In the genomic region with DNA sequence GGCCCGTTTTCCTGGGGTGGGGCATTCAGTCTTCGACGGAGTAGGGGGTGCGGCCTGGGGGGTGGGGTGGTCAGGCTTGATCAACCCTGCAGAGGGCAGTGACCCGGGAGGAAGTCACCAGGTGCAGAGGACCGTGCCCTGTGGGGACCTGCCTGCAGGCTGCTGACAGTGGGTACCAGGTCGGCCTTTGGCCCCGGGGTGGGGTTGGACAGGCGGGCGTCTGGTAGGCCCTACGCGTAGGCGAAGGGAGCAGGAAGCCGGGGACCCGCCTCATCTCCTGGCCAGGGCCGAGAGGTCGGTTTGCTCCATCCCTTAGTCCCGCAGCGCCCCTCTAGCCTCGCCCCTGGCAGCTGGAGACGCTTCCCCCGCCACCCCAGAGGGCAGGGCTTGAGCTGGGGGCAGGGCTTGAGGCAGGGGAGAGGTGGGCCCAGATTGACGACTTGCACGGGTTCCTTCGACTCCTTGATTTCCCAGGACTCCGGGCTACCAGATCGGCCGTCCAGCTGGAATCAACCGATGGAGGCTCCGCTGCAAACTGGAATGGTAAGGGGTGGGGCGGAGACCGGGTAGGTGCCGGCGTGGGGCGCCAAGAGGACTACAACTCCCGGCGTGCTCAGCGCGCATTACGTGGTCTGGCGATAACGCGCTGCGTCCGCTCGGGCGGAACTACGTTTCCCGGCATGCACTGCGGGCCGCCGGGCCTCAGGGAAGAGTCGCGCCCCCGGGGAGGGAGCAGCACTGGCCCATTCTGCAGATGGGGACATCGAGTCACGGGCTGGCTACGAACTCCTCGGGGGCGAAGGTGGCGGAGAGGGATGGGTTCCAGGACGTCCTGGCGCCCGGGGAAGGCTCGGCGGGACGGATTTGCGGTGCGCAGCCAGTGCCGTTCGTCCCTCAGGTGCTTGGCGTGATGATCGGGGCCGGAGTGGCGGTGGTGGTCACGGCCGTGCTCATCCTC, we compare ENCODE assay signal across 1 cellular context.
A peak's percentile ranks its signal among the peaks of the same experiment; 100 is the strongest.
TF ChIP-seq lines count a peak whose summit lies in the region.

PNPLA6 (plus strand) TSS at position 683 of the 958 bp plus-strand sequence; CDS start at position 755, 72 bp downstream.

TF ChIP-seq in HepG2, 621 proteins besides CTCF, POLR2A, EP300 and RAD21 (continued from another document and continues in another):
- no peak for TF ChIP-seq KAT7 (CRISPR knock-in tag; IDR thresholded peaks at IDR 0.05; ENCODE audit: borderline replicate concordance)
- TF ChIP-seq ONECUT2 (CRISPR knock-in tag; IDR thresholded peaks at IDR 0.05): no peak
- TF ChIP-seq GABPA (IDR thresholded peaks at IDR 0.05; ENCODE audit: low read depth, low read length): peak; percentile 60
- peak; percentile 87 for TF ChIP-seq GABPA (CRISPR knock-in tag; IDR thresholded peaks at IDR 0.05; ENCODE audit: low read depth)
- no peak; the same call in 1 of the 2 replicates for TF ChIP-seq ZNF770 (CRISPR knock-in tag; IDR thresholded peaks at IDR 0.05)
- no peak for TF ChIP-seq SCMH1 (CRISPR knock-in tag; IDR thresholded peaks at IDR 0.05; ENCODE audit: borderline replicate concordance)
- TF ChIP-seq ZNF383 (CRISPR knock-in tag; IDR thresholded peaks at IDR 0.05; ENCODE audit: borderline replicate concordance): peak; percentile 39; the same call in 1 of the 2 replicates
- no peak for TF ChIP-seq JUNB (CRISPR knock-in tag; IDR thresholded peaks at IDR 0.05; ENCODE audit: borderline replicate concordance)
- peak; percentile 74; the same call in 1 of the 2 replicates for TF ChIP-seq RCOR2 (CRISPR knock-in tag; IDR thresholded peaks at IDR 0.05)
- no peak for TF ChIP-seq ZBTB40 (IDR thresholded peaks at IDR 0.05)
- TF ChIP-seq ZBTB40 (CRISPR knock-in tag; IDR thresholded peaks at IDR 0.05): no peak; the same call in 1 of the 2 replicates
- peak; percentile 39; the same call in 1 of the 2 replicates for TF ChIP-seq HOXA5 (CRISPR knock-in tag; IDR thresholded peaks at IDR 0.05)
- no peak for TF ChIP-seq CC2D1A (CRISPR knock-in tag; IDR thresholded peaks at IDR 0.05)
- TF ChIP-seq, protein P1, sequence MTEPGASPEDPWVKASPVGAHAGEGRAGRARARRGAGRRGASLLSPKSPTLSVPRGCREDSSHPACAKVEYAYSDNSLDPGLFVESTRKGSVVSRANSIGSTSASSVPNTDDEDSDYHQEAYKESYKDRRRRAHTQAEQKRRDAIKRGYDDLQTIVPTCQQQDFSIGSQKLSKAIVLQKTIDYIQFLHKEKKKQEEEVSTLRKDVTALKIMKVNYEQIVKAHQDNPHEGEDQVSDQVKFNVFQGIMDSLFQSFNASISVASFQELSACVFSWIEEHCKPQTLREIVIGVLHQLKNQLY (CRISPR knock-in tag; IDR thresholded peaks at IDR 0.05): 0 out of 2 replicates have a peak, but pooled peaks have one; percentile 26
- no peak for TF ChIP-seq CCDC6 (CRISPR knock-in tag; IDR thresholded peaks at IDR 0.05)
- peak; percentile 63; the same call in 1 of the 2 replicates for TF ChIP-seq ZBTB43 (CRISPR knock-in tag; conservative IDR thresholded peaks at IDR 0.05)
- TF ChIP-seq SP5 (CRISPR knock-in tag; IDR thresholded peaks at IDR 0.05; ENCODE audit: borderline replicate concordance, low read depth): 0 out of 2 replicates have a peak, but pooled peaks have one; percentile 19
- TF ChIP-seq, protein P2, sequence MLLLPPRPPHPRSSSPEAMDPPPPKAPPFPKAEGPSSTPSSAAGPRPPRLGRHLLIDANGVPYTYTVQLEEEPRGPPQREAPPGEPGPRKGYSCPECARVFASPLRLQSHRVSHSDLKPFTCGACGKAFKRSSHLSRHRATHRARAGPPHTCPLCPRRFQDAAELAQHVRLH (CRISPR knock-in tag; IDR thresholded peaks at IDR 0.05; ENCODE audit: borderline replicate concordance, low read depth): peak; percentile 63
- no peak; the same call in none of the 2 replicates for TF ChIP-seq BCL3 (CRISPR knock-in tag; IDR thresholded peaks at IDR 0.05)
- TF ChIP-seq ZNF510 (CRISPR knock-in tag; IDR thresholded peaks at IDR 0.05; ENCODE audit: low read depth): no peak
- TF ChIP-seq NPAS2 (CRISPR knock-in tag; IDR thresholded peaks at IDR 0.05; ENCODE audit: borderline replicate concordance): no peak
- TF ChIP-seq FOXO1 (CRISPR knock-in tag; IDR thresholded peaks at IDR 0.05): peak; percentile 58
- TF ChIP-seq NFYB (CRISPR knock-in tag; IDR thresholded peaks at IDR 0.05): no peak; the same call in 1 of the 2 replicates
- TF ChIP-seq ZNF503 (CRISPR knock-in tag; IDR thresholded peaks at IDR 0.05): peak; percentile 46; the same call in 1 of the 2 replicates
- TF ChIP-seq ERF (CRISPR knock-in tag; IDR thresholded peaks at IDR 0.05): peak; percentile 91
- peak; percentile 24 for TF ChIP-seq TBL1XR1 (IDR thresholded peaks at IDR 0.05; ENCODE audit: borderline replicate concordance, low read length, partially characterized antibody)
- TF ChIP-seq, protein P3, sequence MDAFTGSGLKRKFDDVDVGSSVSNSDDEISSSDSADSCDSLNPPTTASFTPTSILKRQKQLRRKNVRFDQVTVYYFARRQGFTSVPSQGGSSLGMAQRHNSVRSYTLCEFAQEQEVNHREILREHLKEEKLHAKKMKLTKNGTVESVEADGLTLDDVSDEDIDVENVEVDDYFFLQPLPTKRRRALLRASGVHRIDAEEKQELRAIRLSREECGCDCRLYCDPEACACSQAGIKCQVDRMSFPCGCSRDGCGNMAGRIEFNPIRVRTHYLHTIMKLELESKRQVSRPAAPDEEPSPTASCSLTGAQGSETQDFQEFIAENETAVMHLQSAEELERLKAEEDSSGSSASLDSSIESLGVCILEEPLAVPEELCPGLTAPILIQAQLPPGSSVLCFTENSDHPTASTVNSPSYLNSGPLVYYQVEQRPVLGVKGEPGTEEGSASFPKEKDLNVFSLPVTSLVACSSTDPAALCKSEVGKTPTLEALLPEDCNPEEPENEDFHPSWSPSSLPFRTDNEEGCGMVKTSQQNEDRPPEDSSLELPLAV (CRISPR knock-in tag; conservative IDR thresholded peaks at IDR 0.05; ENCODE audit: low read depth): no peak
- TF ChIP-seq ARID2 (CRISPR knock-in tag; IDR thresholded peaks at IDR 0.05; ENCODE audit: borderline replicate concordance): no peak
- TF ChIP-seq TOE1 (CRISPR knock-in tag; IDR thresholded peaks at IDR 0.05): no peak
- TF ChIP-seq, protein P4, sequence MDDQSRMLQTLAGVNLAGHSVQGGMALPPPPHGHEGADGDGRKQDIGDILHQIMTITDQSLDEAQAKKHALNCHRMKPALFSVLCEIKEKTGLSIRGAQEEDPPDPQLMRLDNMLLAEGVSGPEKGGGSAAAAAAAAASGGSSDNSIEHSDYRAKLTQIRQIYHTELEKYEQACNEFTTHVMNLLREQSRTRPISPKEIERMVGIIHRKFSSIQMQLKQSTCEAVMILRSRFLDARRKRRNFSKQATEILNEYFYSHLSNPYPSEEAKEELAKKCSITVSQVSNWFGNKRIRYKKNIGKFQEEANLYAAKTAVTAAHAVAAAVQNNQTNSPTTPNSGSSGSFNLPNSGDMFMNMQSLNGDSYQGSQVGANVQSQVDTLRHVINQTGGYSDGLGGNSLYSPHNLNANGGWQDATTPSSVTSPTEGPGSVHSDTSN (CRISPR knock-in tag; IDR thresholded peaks at IDR 0.05; ENCODE audit: borderline replicate concordance): no peak
